8 cellular contexts compared by ENCODE assay signal in the genomic region with DNA sequence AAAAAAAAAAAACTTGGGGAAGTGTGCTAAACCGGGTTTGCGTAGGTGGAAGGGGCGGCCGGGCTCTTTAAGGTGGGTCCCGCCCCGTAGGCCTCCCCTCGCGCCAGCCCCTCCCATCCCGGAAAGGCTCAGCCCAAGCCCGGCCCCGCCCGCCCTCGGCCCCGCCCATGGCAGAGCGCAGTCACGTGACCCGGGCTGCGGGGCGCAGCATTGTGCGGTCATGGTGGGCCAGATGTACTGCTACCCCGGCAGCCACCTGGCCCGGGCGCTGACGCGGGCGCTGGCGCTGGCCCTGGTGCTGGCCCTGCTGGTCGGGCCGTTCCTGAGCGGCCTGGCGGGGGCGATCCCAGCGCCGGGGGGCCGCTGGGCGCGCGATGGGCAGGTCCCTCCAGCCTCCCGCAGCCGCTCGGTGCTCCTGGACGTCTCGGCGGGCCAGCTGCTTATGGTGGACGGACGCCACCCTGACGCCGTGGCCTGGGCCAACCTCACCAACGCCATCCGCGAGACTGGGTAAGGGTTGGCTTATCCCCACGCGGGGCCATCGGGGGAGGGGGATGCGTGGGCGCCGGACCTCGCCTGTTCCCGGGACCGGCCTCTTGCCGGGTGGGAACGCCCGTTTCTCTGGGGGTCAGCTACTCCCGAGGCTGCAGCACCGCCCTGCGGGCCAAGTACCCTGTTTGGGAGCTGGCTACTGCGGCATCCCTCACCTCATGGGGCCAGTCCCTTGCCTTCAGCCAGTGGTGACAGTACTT. TPM values are rescaled to one million over a fixed set of nuclear protein-coding genes. Genes with fewer than 3 reads are reported as not detected.
DNase-seq lines count a peak whose midpoint lies in the region; ATAC-seq and TF ChIP-seq lines count a peak whose summit lies in the region.

A gene with protein sequence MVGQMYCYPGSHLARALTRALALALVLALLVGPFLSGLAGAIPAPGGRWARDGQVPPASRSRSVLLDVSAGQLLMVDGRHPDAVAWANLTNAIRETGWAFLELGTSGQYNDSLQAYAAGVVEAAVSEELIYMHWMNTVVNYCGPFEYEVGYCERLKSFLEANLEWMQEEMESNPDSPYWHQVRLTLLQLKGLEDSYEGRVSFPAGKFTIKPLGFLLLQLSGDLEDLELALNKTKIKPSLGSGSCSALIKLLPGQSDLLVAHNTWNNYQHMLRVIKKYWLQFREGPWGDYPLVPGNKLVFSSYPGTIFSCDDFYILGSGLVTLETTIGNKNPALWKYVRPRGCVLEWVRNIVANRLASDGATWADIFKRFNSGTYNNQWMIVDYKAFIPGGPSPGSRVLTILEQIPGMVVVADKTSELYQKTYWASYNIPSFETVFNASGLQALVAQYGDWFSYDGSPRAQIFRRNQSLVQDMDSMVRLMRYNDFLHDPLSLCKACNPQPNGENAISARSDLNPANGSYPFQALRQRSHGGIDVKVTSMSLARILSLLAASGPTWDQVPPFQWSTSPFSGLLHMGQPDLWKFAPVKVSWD (plus strand): TSS at position 207 of the 752 bp plus-strand sequence. CDS start 14 bp downstream, at position 221.

- H3K36me3 Mint-ChIP-seq in IgD-negative memory B cell = peaks cover 1% of the 10 kb centered on the region
- no peaks in the 10 kb centered on the region for H3K36me3 Mint-ChIP-seq in activated T-cell treated with anti-CD3 and anti-CD28 coated beads, Interleukin-2, amount 50 U/mL, for 4 hours (ENCODE audit: insufficient read depth)

- peak; percentile 63 for DNase-seq in DMS153 treated with DMSO at 0.1 percent for 48 hours (lab: John Stamatoyannopoulos, UW; ENCODE audit: unreplicated experiment)
- no peak for DNase-seq in Panc1 (ENCODE audit: low read depth, low spot score)
- DNase-seq in activated T-cell treated with anti-CD3 and anti-CD28 coated beads, Interleukin-2, amount 50 U/mL, for 4 hours = peak; percentile 93
- peak; percentile 88 for DNase-seq in stimulated activated CD8-positive, alpha-beta memory T cell treated with anti-CD3 and anti-CD28 coated beads, Interleukin-7, amount 100 ng/mL, for 24 hours (ENCODE audit: low read depth)

- BruUV-seq in Panc1 (replicated peaks; lab: Mats Ljungman, UMichigan) = no TSS peak

- H3K4me3 ChIP-seq in Panc1 (ENCODE audit: low read depth in 2 of 2, low read length in 2 of 2) (peak within 1 kb of the TSS; percentile 72 to 75), esophagus (ENCODE audit: low read depth in 1 of 2, low read length in 2 of 2) (peak within 1 kb of the TSS; percentile 70 to 90), muscle layer of duodenum (ENCODE audit: low read depth in 1 of 2, low read length in 2 of 2) (peak within 1 kb of the TSS; percentile 80 to 84)

- intact Hi-C loops in Panc1 (cut with micrococcal nuclease; ENCODE audit: unreplicated experiment) = no loop called here

- H3K27ac Mint-ChIP-seq in IgD-negative memory B cell = peak within 1 kb of the TSS; percentile 86 to 95 (median 94)

- H3K27me3 Mint-ChIP-seq in IgD-negative memory B cell = peaks cover 3% of the 10 kb centered on the region
- no peaks in the 10 kb centered on the region for H3K27me3 Mint-ChIP-seq in activated T-cell treated with anti-CD3 and anti-CD28 coated beads, Interleukin-2, amount 50 U/mL, for 4 hours (ENCODE audit: low read depth)

- peak within 1 kb of the TSS; percentile 75 for H3K27ac ChIP-seq in Panc1 (ENCODE audit: low read length)
- H3K27ac ChIP-seq in esophagus (ENCODE audit: low read depth in 2 of 2, low read length in 1 of 2) = peak within 1 kb of the TSS; percentile 74 to 85
- peak within 1 kb of the TSS; percentile 83 for H3K27ac ChIP-seq in muscle layer of duodenum (ENCODE audit: low read length)

- WGBS in esophagus, 2 donors = 1% methylated on average over 66 to 67 of the region's 67 CpGs

- in situ Hi-C loops in Panc1 (cut with HindIII; ENCODE audit: low pct_unique_long_range_greater_than_20kb, low sequenced_read_pairs) = no loop called here

- CTCF ChIA-PET in Panc1 (lab: Charles Lee) = interaction anchor here (0.7 kb wide), 1 partner anchor 74 kb away, joined by 9 read pairs; no protein-coding TSS in a partner anchor

- H3K9me3 ChIP-seq in Panc1 (ENCODE audit: control insufficient read depth, insufficient read depth, low read depth, low read length) = no peaks in the 10 kb centered on the region
- no peaks in the 10 kb centered on the region for H3K9me3 ChIP-seq in esophagus (ENCODE audit: control insufficient read depth in 2 of 2, insufficient read depth in 1 of 2, low read depth in 1 of 2, low read length in 1 of 2)
- no peaks in the 10 kb centered on the region for H3K9me3 ChIP-seq in muscle layer of duodenum (ENCODE audit: control insufficient read depth in 1 of 2, low read length in 2 of 2)

- no peaks in the 10 kb centered on the region for H3K9me3 Mint-ChIP-seq in IgD-negative memory B cell
- H3K9me3 Mint-ChIP-seq in activated T-cell treated with anti-CD3 and anti-CD28 coated beads, Interleukin-2, amount 50 U/mL, for 4 hours = no peaks in the 10 kb centered on the region

- H3K4me1 ChIP-seq in Panc1 (ENCODE audit: control insufficient read depth, insufficient read depth, low read length) (0 out of 2 replicates have a peak, but pooled peaks cover 4% of the 10 kb centered on the region), esophagus (ENCODE audit: control insufficient read depth in 2 of 2, insufficient read depth in 2 of 2, low read length in 1 of 2) (peaks cover 0 to 6% of the 10 kb centered on the region in 2 donors), muscle layer of duodenum (ENCODE audit: control insufficient read depth in 1 of 2, insufficient read depth in 2 of 2, low read length in 2 of 2) (peaks cover 3 to 14% of the 10 kb centered on the region in 2 donors)

- H3K4me3 Mint-ChIP-seq in IgD-negative memory B cell = peak within 1 kb of the TSS; percentile 78 to 97 (median 92)
- peak within 1 kb of the TSS; percentile 87 for H3K4me3 Mint-ChIP-seq in activated T-cell treated with anti-CD3 and anti-CD28 coated beads, Interleukin-2, amount 50 U/mL, for 4 hours

- no peaks in the 10 kb centered on the region; the same call in 1 of the 2 replicates for H3K36me3 ChIP-seq in Panc1 (ENCODE audit: control insufficient read depth, insufficient read depth, low read length)
- no peaks in the 10 kb centered on the region for H3K36me3 ChIP-seq in esophagus (ENCODE audit: control insufficient read depth in 2 of 2, insufficient read depth in 2 of 2, low read length in 1 of 2)
- H3K36me3 ChIP-seq in muscle layer of duodenum (ENCODE audit: control insufficient read depth in 1 of 2, insufficient read depth in 2 of 2, low read length in 2 of 2) = no peaks in the 10 kb centered on the region

- H3K27me3 ChIP-seq in Panc1 (ENCODE audit: control insufficient read depth, insufficient read depth, low read length) (no peaks in the 10 kb centered on the region), esophagus (ENCODE audit: control insufficient read depth in 1 of 2, insufficient read depth in 2 of 2, low read length in 2 of 2) (no peaks in the 10 kb centered on the region), muscle layer of duodenum (ENCODE audit: low read depth, low read length) (no peaks in the 10 kb centered on the region)

- TF ChIP-seq CTCF in Panc1 (IDR thresholded peaks at IDR 0.05) = no peak

- POLR2A ChIA-PET in Panc1 (lab: Charles Lee) = no interaction called here

- H3K4me1 Mint-ChIP-seq in IgD-negative memory B cell = peaks cover 9 to 15% (median 9%) of the 10 kb centered on the region in 3 donors
- peaks cover 12% of the 10 kb centered on the region for H3K4me1 Mint-ChIP-seq in activated T-cell treated with anti-CD3 and anti-CD28 coated beads, Interleukin-2, amount 50 U/mL, for 4 hours (ENCODE audit: low read depth)

- peak; percentile 86 for ATAC-seq in GM21576 (IDR thresholded peaks at IDR 0.05; ENCODE audit: unreplicated experiment)
- ATAC-seq in Panc1 = peak; percentile 96
- ATAC-seq in activated T-cell treated with anti-CD3 and anti-CD28 coated beads, Interleukin-2, amount 50 U/mL, for 4 hours = peak; percentile 97 to 99

RNA-seq across cellular contexts. Expression of the gene that starts here (rescaled TPM):
- polyA plus RNA-seq in IgD-negative memory B cell = 7.1 TPM
- total RNA-seq in Panc1 (2021; ENCODE audit: unreplicated experiment) = 69.7 TPM
- polyA plus RNA-seq in Panc1 (2012; ENCODE audit: insufficient read length) = 51.4 TPM
- 10 to 100 TPM; 22.9 to 25.3 (median 24.2) TPM for total RNA-seq in activated T-cell treated with anti-CD3 and anti-CD28 coated beads, Interleukin-2, amount 50 U/mL, for 4 hours
- 1 to 10 TPM; 6.5 to 7.2 TPM for polyA plus RNA-seq in esophagus
